21 cellular contexts compared by ENCODE assay signal in the genomic region with DNA sequence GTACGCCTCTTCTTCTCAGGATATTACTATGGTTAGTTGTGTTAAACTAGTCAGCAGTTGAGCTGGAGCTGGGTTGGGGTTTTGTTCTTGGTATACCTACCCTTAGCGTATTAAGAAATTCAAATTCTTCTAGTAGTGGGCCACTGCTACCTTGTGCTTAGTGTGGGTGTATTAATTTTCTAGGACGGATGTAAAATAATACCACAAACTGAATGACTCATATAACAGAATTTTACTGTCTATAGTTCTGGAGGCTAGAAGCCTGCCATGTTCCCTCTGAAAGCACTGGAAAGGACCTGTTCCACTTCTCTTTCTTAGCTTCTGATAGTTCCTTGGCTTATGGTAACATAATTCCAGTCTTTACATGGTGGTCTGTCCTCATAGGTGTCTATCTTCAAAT.
"Had no signal": no experiment of that assay in that cellular context is flagged by ENCODE, and none has a peak within 500 bp of the region (broad histone marks: within the 10 kb centered on the region; RNA-seq: fewer than 3 reads in every experiment).

No MANE protein-coding gene starts in this region.

- DNase-seq: activated B cell treated with CpG ODN at 0.5 μM for 24 hours; activated CD4-positive, alpha-beta T cell treated with anti-CD3 and anti-CD28 coated beads for 1 hour; activated CD4-positive, alpha-beta T cell treated with anti-CD3 and anti-CD28 coated beads, Interleukin-2, amount 10 ng/mL, durations not matched to agents 24 days and 14 days; activated CD4-positive, alpha-beta T cell treated with anti-CD3 and anti-CD28 coated beads, Interleukin-2, amount 50 U/mL, for 48 hours; activated CD8-positive, alpha-beta memory T cell treated with anti-CD3 and anti-CD28 coated beads, Interleukin-2, amount 10 ng/mL, durations not matched to agents 7 days and 5 days; activated effector memory CD4-positive, alpha-beta T cell treated with anti-CD3 and anti-CD28 coated beads, Interleukin-2, amount 50 U/mL, for 16 hours; activated naive CD4-positive, alpha-beta T cell treated with Interleukin-2 at 50 U/mL for 16 hours; activated naive CD8-positive, alpha-beta T cell treated with anti-CD3 and anti-CD28 coated beads, Interleukin-2, amount 50 U/mL, for 24 hours; activated T-cell treated with anti-CD3 and anti-CD28 coated beads, Interleukin-2, amount 50 U/mL, for 4 hours; amniotic stem cell; MM.1S; NCI-H1417 treated with DMSO at 0.1 percent for 48 hours; NCI-H187; NCI-H446; NCI-H526; NCI-H774; T-cell; T-helper 2 cell; T1000 had no signal

- H3K27ac ChIP-seq: ascending aorta, cardiac muscle cell had no signal

- H3K36me3 ChIP-seq: ascending aorta, cardiac muscle cell had no signal

- H3K27me3 ChIP-seq: ascending aorta, cardiac muscle cell had no signal

- H3K4me3 ChIP-seq: ascending aorta, cardiac muscle cell had no signal

- H3K9me3 ChIP-seq: ascending aorta had no signal

- H3K4me1 ChIP-seq: ascending aorta had no signal
